In the genomic region with DNA sequence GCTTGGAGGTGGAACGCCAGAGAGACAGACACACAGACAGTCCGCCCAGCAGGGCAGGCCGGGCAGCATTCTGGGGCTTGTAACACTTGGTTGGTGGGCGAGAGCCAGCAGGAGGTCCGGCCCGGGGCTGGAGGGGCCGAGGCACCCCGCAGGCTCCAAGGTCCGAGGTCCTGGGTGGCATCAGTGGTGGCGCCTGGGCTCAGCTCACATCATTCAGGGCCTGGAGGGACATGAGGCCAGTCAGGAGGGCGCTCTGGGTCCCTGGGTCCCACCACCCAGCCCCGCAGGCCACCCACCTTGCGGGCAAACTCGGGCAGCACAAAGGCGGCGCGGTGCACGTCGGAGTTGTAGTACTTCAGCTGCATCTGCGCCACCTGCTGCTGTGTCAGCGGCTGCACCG, we compare ENCODE assay signal across 25 cellular contexts. TPM values are rescaled to one million over a fixed set of nuclear protein-coding genes. Genes with fewer than 3 reads are reported as not detected.
DNase-seq lines count a peak whose midpoint lies in the region; TF ChIP-seq lines count a peak whose summit lies in the region.
"Had no signal": no experiment of that assay in that cellular context is flagged by ENCODE, and none has a peak within 500 bp of the region (broad histone marks: within the 10 kb centered on the region; RNA-seq: fewer than 3 reads in every experiment).

No MANE protein-coding gene starts in this region.

- H2AFZ ChIP-seq in osteoblast (ENCODE audit: low read length), result no peak overlapping the region
- H2AFZ ChIP-seq: PC-9 had no signal

- peak; percentile 47 for DNase-seq in NCI-H510A (lab: John Stamatoyannopoulos, UW)
- no peak for DNase-seq in NCI-H510A treated with DMSO at 0.1 percent for 48 hours (lab: John Stamatoyannopoulos, UW)
- peak; percentile 61 for DNase-seq in H7
- no peak for DNase-seq in WERI-Rb-1
- peak; percentile 66 for DNase-seq in osteoblast (ENCODE audit: insufficient read length, low spot score, missing footprints)
- no peak for DNase-seq in NCI-H2171 treated with DMSO at 0.1 percent for 48 hours (lab: John Stamatoyannopoulos, UW)
- DNase-seq in activated naive CD4-positive, alpha-beta T cell (lab: John Stamatoyannopoulos, UW), result no peak
- DNase-seq in occipital lobe (lab: John Stamatoyannopoulos, UW), result no peak
- DNase-seq: 8988T; AML-193; C1 segment of cervical spinal cord; Calu3; CD8-positive, alpha-beta memory T cell; DMS153; GOT3; Kasumi-1; NCI-H1417 treated with DMSO at 0.1 percent for 48 hours; NCI-H187; NCI-H2227 treated with DMSO at 0.1 percent for 48 hours; NCI-H526; PC-9; SIG-M5; SK-N-SH had no signal

- peaks cover 6% of the 10 kb centered on the region for H3K4me1 ChIP-seq in osteoblast (ENCODE audit: insufficient read depth, low read length)

- no peak overlapping the region for H3K4me2 ChIP-seq in osteoblast (ENCODE audit: insufficient read depth, low read length)
- H3K4me2 ChIP-seq: PC-9, SK-N-SH had no signal

- no peaks in the 10 kb centered on the region for H3K27me3 ChIP-seq in H7 (ENCODE audit: control insufficient read depth, insufficient read depth, low read length)
- H3K27me3 ChIP-seq in WERI-Rb-1 (ENCODE audit: insufficient read depth, low read depth, severe bottlenecking), result no peaks in the 10 kb centered on the region
- H3K27me3 ChIP-seq in osteoblast (ENCODE audit: insufficient read depth, low read length), result no peaks in the 10 kb centered on the region

- H3K79me2 ChIP-seq in osteoblast (ENCODE audit: insufficient read depth, low read length), result peaks cover 17% of the 10 kb centered on the region

- TF ChIP-seq CTCF in WERI-Rb-1 (IDR thresholded peaks at IDR 0.05; ENCODE audit: low read depth, low read length) (0 out of 2 replicates have a peak, but pooled peaks have one; percentile 21), osteoblast (IDR thresholded peaks at IDR 0.05; ENCODE audit: extremely low read depth, low read depth, low read length) (no peak)

- H3K4me3 ChIP-seq in H7 (ENCODE audit: insufficient read depth, low read depth, low read length) (no peak overlapping the region), WERI-Rb-1 (ENCODE audit: low read depth, low read length) (no peak overlapping the region), osteoblast (ENCODE audit: insufficient read depth, low read length) (no peak overlapping the region)
- H3K4me3 ChIP-seq: PC-9 had no signal

- H3K27ac ChIP-seq in WERI-Rb-1 (no peak overlapping the region), osteoblast (ENCODE audit: low read depth, low read length) (no peak overlapping the region)
- H3K27ac ChIP-seq: PC-9, RWPE1 had no signal

- H3K36me3 ChIP-seq in H7 (replicated peaks; ENCODE audit: control insufficient read depth, insufficient read depth, low read length) (peaks cover 14% of the 10 kb centered on the region), WERI-Rb-1 (peaks cover 31% of the 10 kb centered on the region), osteoblast (ENCODE audit: insufficient read depth, low read length) (peaks cover 27% of the 10 kb centered on the region)

- H4K20me1 ChIP-seq in osteoblast (ENCODE audit: insufficient read depth, low read length), result peaks cover 9% of the 10 kb centered on the region

- no peaks in the 10 kb centered on the region for H3K9me3 ChIP-seq in WERI-Rb-1 (ENCODE audit: severe bottlenecking)
- H3K9me3 ChIP-seq in osteoblast (ENCODE audit: low read depth, low read length), result no peaks in the 10 kb centered on the region
- H3K9me3 ChIP-seq: SK-N-SH had no signal

RNA-seq across cellular contexts. Expression of a gene that starts 5.2 kb away (rescaled TPM):
- total RNA-seq in H7 (2014; rRNA removed; shearing (Covaris generic)), result 110 and 111 TPM in 2 replicates
- total RNA-seq in osteoblast (21.0 and 24.2 TPM in 2 replicates), occipital lobe (10.9 TPM)

RNA-seq across cellular contexts. Expression of a gene that starts 7.6 kb away (rescaled TPM):
- total RNA-seq in H7 (2014; rRNA removed; shearing (Covaris generic)), result 0.17 and 0.63 TPM in 2 replicates
- total RNA-seq in osteoblast, result not detected in 2 replicates
- not detected for total RNA-seq in occipital lobe
- total RNA-seq: Calu3, G401, PC-9 had no signal

RNA-seq across cellular contexts. Expression of a gene that starts 42.2 kb away (rescaled TPM):
- total RNA-seq in H7 (2014; rRNA removed; shearing (Covaris generic)), result 91.4 and 96.7 TPM in 2 replicates
- total RNA-seq in osteoblast, result 70.4 and 71.7 TPM in 2 replicates
- total RNA-seq in occipital lobe, result 102 TPM

RNA-seq across cellular contexts. Expression of a gene that starts 45.0 kb away (rescaled TPM):
- total RNA-seq in H7 (2014; rRNA removed; shearing (Covaris generic)), result 124 and 141 TPM in 2 replicates
- total RNA-seq in osteoblast, result 43.4 and 49.5 TPM in 2 replicates
- 44.1 TPM for total RNA-seq in occipital lobe

Comparison
In these comparisons a context has a peak if more than half of its experiments do, and no peak if none do; other contexts are left out.
1. DNase-seq: peak in NCI-H510A (single experiment), H7 (single experiment) and osteoblast (single experiment); none in NCI-H510A treated with DMSO at 0.1 percent for 48 hours (single experiment), WERI-Rb-1 (single experiment), NCI-H2171 treated with DMSO at 0.1 percent for 48 hours (single experiment), activated naive CD4-positive, alpha-beta T cell (0 of 4) and occipital lobe (single experiment).